ENCODE assay signal across 8 cellular contexts in genomic region chr1:113928950-113929749, GRCh38.
DNase-seq lines count a peak whose midpoint lies in the region; FAIRE-seq and TF ChIP-seq lines count a peak whose summit lies in the region.

HIPK1 (plus strand) TSS chr1:113929324.

- H3K27me3 ChIP-seq in Loucy (ENCODE audit: insufficient read depth, low read length, poor library complexity, severe bottlenecking), result no peaks in the 10 kb centered on the region

- H3F3A ChIP-seq in Loucy (ENCODE audit: low read depth), result peaks cover 13% of the 10 kb centered on the region; the same call in 1 of the 2 replicates

- no peaks in the 10 kb centered on the region for H3K36me3 ChIP-seq in Loucy (ENCODE audit: insufficient read depth, low read length)

- no peaks in the 10 kb centered on the region for H3K9me2 ChIP-seq in Loucy (replicated peaks; ENCODE audit: low read depth, low read length)

- TF ChIP-seq CTCF in Loucy (conservative IDR thresholded peaks at IDR 0.05; ENCODE audit: low read length), result no peak
- TF ChIP-seq CTCF in fibroblast of pulmonary artery (IDR thresholded peaks at IDR 0.05; ENCODE audit: low read length, missing control alignments), result no peak
- no peak for TF ChIP-seq CTCF in nephron (IDR thresholded peaks at IDR 0.05; ENCODE audit: unreplicated experiment in 3 of 3)

- H3K4me1 ChIP-seq in Loucy (ENCODE audit: insufficient read depth, low read length, poor library complexity, severe bottlenecking), result peaks cover 43% of the 10 kb centered on the region

- peak; percentile 70 for TF ChIP-seq POLR2A in H54 (IDR thresholded peaks at IDR 0.05; ENCODE audit: low read depth, low read length)

- H3K4me3 ChIP-seq in Loucy (ENCODE audit: low read length, poor library complexity, severe bottlenecking) (peak within 1 kb of the TSS; percentile 79), fibroblast of pulmonary artery (replicated peaks; ENCODE audit: low read depth, low read length) (peak within 1 kb of the TSS; percentile 97)

- peak; percentile 95 for DNase-seq in ELF-1 (ENCODE audit: low read depth, low spot score)
- DNase-seq in H54 (ENCODE audit: insufficient read length, low spot score), result peak; percentile 69
- DNase-seq in SHP77 (lab: John Stamatoyannopoulos, UW), result peak; percentile 81 to 88
- DNase-seq in activated effector memory CD4-positive, alpha-beta T cell treated with Interleukin-2 at 50 U/mL for 16 hours, result peak; percentile 90
- DNase-seq in fibroblast of pulmonary artery (ENCODE audit: low read depth), result peak; percentile 87

- H3K9me3 ChIP-seq in Loucy (ENCODE audit: insufficient read depth, low read depth, low read length), result no peaks in the 10 kb centered on the region

- peak within 1 kb of the TSS; percentile 100 for H3K4me2 ChIP-seq in Loucy (ENCODE audit: low read depth, low read length, poor library complexity, severe bottlenecking)

- peaks cover 44% of the 10 kb centered on the region for H3K79me2 ChIP-seq in Loucy (ENCODE audit: insufficient read depth, low read length)

- peak within 1 kb of the TSS; percentile 94 to 97 (median 95) for H3K4me3 Mint-ChIP-seq in nephron
- peak within 1 kb of the TSS; percentile 98 for H3K4me3 Mint-ChIP-seq in stimulated activated naive CD8-positive, alpha-beta T cell treated with anti-CD3 and anti-CD28 coated beads, Interleukin-15, Interleukin-2, amounts not matched to agents 100 ng/mL and 50 ng/mL, for 24 hours

- peak within 1 kb of the TSS; percentile 80 for H3K9ac ChIP-seq in Loucy (ENCODE audit: low read depth, low read length, poor library complexity, severe bottlenecking)

- H3K36me3 Mint-ChIP-seq in nephron (ENCODE audit: low read depth), result no peaks in the 10 kb centered on the region
- H3K36me3 Mint-ChIP-seq in stimulated activated naive CD8-positive, alpha-beta T cell treated with anti-CD3 and anti-CD28 coated beads, Interleukin-15, Interleukin-2, amounts not matched to agents 100 ng/mL and 50 ng/mL, for 24 hours (ENCODE audit: low read depth), result peaks cover 16% of the 10 kb centered on the region

- H3K27me3 Mint-ChIP-seq in nephron (ENCODE audit: low read depth), result peaks cover 9% of the 10 kb centered on the region
- H3K27me3 Mint-ChIP-seq in stimulated activated naive CD8-positive, alpha-beta T cell treated with anti-CD3 and anti-CD28 coated beads, Interleukin-15, Interleukin-2, amounts not matched to agents 100 ng/mL and 50 ng/mL, for 24 hours, result no peaks in the 10 kb centered on the region

- H3K4me1 Mint-ChIP-seq in nephron, result peaks cover 47% of the 10 kb centered on the region
- H3K4me1 Mint-ChIP-seq in stimulated activated naive CD8-positive, alpha-beta T cell treated with anti-CD3 and anti-CD28 coated beads, Interleukin-15, Interleukin-2, amounts not matched to agents 100 ng/mL and 50 ng/mL, for 24 hours (ENCODE audit: low read depth), result peaks cover 56% of the 10 kb centered on the region

- H3K9me3 Mint-ChIP-seq in nephron, result no peaks in the 10 kb centered on the region
- no peaks in the 10 kb centered on the region for H3K9me3 Mint-ChIP-seq in stimulated activated naive CD8-positive, alpha-beta T cell treated with anti-CD3 and anti-CD28 coated beads, Interleukin-15, Interleukin-2, amounts not matched to agents 100 ng/mL and 50 ng/mL, for 24 hours

- peak within 1 kb of the TSS; percentile 91 for H2AFZ ChIP-seq in Loucy (ENCODE audit: low read length)

- peaks cover 42% of the 10 kb centered on the region for H4K20me1 ChIP-seq in Loucy (ENCODE audit: insufficient read depth, low read length, poor library complexity, severe bottlenecking)

- H3K27ac Mint-ChIP-seq in nephron, result peak within 1 kb of the TSS; percentile 90 to 98 (median 98)
- H3K27ac Mint-ChIP-seq in stimulated activated naive CD8-positive, alpha-beta T cell treated with anti-CD3 and anti-CD28 coated beads, Interleukin-15, Interleukin-2, amounts not matched to agents 100 ng/mL and 50 ng/mL, for 24 hours, result peak within 1 kb of the TSS; percentile 99

- peak; percentile 36 for FAIRE-seq in H54 (lab: Jason Lieb, UNC)

Comparison
In these comparisons a context has a peak if more than half of its experiments do, and no peak if none do; other contexts are left out.
1. Peak in every context shown above with its lines: DNase-seq and H3K4me3 ChIP-seq.